32 cellular contexts compared by ENCODE assay signal in the genomic region with DNA sequence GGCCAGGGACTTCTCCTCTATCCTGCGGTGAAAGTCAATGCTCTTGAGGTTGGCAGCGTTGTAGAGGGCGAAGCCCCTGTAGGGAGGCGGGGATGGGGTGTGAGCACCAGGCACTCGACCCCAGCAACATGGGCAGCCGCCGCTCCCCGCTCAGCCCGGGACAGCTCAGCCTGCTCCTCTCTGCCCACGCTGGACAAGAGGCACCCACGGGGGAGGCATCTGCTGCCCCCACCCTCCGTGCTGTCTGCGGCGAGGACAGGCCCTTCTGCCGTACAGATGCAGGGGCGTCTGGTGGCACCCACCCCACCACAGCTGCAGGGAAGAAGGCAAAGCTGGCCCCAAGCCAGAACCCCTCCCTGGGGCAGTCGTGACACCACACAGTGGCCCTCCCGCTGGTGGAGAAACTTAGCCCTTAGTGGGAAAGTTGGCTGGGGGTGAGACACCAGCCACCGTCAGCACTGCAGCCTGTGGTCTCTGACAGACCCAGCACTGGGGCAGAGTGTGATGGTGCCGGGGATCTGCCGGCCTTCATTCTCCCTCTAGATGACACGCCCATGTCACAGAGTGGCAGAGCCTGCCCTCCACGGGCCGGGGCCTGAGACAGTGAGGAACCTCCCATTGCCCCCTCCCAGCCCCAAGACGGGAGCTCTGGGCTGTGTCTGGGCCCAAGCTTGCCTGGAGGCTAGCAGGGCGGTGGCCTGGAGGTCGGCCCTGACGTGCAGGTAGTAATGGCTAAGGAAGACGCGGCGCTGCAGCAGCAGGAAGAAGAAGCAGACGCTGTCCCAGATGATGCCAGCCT. TPM values are rescaled to one million over a fixed set of nuclear protein-coding genes. Genes with fewer than 3 reads are reported as not detected.
DNase-seq lines count a peak whose midpoint lies in the region; ATAC-seq and TF ChIP-seq lines count a peak whose summit lies in the region.
"Had no signal": no experiment of that assay in that cellular context is flagged by ENCODE, and none has a peak within 500 bp of the region (broad histone marks: within the 10 kb centered on the region; RNA-seq: fewer than 3 reads in every experiment).

No MANE protein-coding gene starts in this region.

- H4K8ac ChIP-seq in mesenchymal stem cell (ENCODE audit: low read length): no peak overlapping the region

- H3K9ac ChIP-seq in Karpas-422 (ENCODE audit: low read length) (no peak overlapping the region), mesenchymal stem cell (ENCODE audit: low read length) (no peak overlapping the region)

- H2BK5ac ChIP-seq in mesenchymal stem cell (ENCODE audit: low read depth, low read length, poor library complexity, severe bottlenecking): no peak overlapping the region

- no peak for DNase-seq in activated CD8-positive, alpha-beta T cell treated with anti-CD3 and anti-CD28 coated beads, Interleukin-2, amount 10 ng/mL, durations not matched to agents 7 days and 5 days
- no peak for DNase-seq in activated CD8-positive, alpha-beta T cell treated with anti-CD3 and anti-CD28 coated beads for 36 hours
- peak; percentile 53 for DNase-seq in Karpas-422
- no peak for DNase-seq in psoas muscle
- no peak for DNase-seq in mesenchymal stem cell
- DNase-seq in head of caudate nucleus: no peak
- DNase-seq: activated CD4-positive, alpha-beta memory T cell treated with anti-CD3 and anti-CD28 coated beads, Interleukin-2, amount 10 ng/mL, durations not matched to agents 7 days and 5 days; activated naive CD4-positive, alpha-beta T cell treated with anti-CD3 and anti-CD28 coated beads, Interleukin-2, amount 50 U/mL, for 16 hours; brain microvascular endothelial cell; CD8-positive, alpha-beta memory T cell; foreskin fibroblast; HCEC 1CT; heart left ventricle; left ventricle myocardium inferior; NCI-H1694; NCI-H2171 treated with DMSO at 0.1 percent for 48 hours; NCI-H524; NK-92 treated with Interleukin-12 subunit alpha and Interleukin-12 subunit beta, amount 100 ng/mL, for 24 hours; PC-9; SHP77; stimulated activated CD4-positive, alpha-beta T cell treated with anti-CD3 and anti-CD28 coated beads, Interleukin-12 subunit alpha, Interleukin-12 subunit beta, amount 100 ng/mL, for 4 hours; stimulated activated CD4-positive, alpha-beta T cell treated with anti-CD3 and anti-CD28 coated beads, Interleukin-2, amount 100 ng/mL, for 48 hours; tibial artery had no signal

- no peak overlapping the region for H2BK120ac ChIP-seq in mesenchymal stem cell (ENCODE audit: low read depth, low read length)

- intact Hi-C loops in activated CD8-positive, alpha-beta T cell treated with anti-CD3 and anti-CD28 coated beads for 36 hours (cut with micrococcal nuclease): no loop called here
- intact Hi-C loops in psoas muscle (cut with DNase I): no loop called here
- intact Hi-C loops in head of caudate nucleus (cut with DNase I): no loop called here

- H3K27ac ChIP-seq in Karpas-422 (ENCODE audit: low read length): no peak overlapping the region
- H3K27ac ChIP-seq in psoas muscle: no peak overlapping the region
- H3K27ac ChIP-seq in mesenchymal stem cell (ENCODE audit: low read length, poor library complexity, severe bottlenecking): no peak overlapping the region
- H3K27ac ChIP-seq: brain microvascular endothelial cell, esophagus muscularis mucosa, heart left ventricle, left ventricle myocardium inferior, neutrophil, PC-9, tibial artery, vagina had no signal

- no peak overlapping the region for H3K14ac ChIP-seq in mesenchymal stem cell (ENCODE audit: low read length in 2 of 2)

- H3K4me3 ChIP-seq in Karpas-422 (ENCODE audit: low read length) (no peak overlapping the region), psoas muscle (no peak overlapping the region), mesenchymal stem cell (ENCODE audit: insufficient read depth in 1 of 2, low read depth in 1 of 2, low read length in 2 of 2) (no peak overlapping the region)
- H3K4me3 ChIP-seq: esophagus muscularis mucosa, heart left ventricle, left ventricle myocardium inferior, PC-9, tibial artery, vagina had no signal

- ATAC-seq in activated CD8-positive, alpha-beta T cell treated with anti-CD3 and anti-CD28 coated beads, Interleukin-2, amount 10 ng/mL, durations not matched to agents 7 days and 5 days: no peak
- no peak for ATAC-seq in activated CD8-positive, alpha-beta T cell treated with anti-CD3 and anti-CD28 coated beads for 36 hours
- ATAC-seq in psoas muscle: peak in 3 of 4 donors; percentile 11 to 24 (median 19)
- ATAC-seq: heart left ventricle, sciatic nerve had no signal

- no peak for TF ChIP-seq CTCF in activated CD8-positive, alpha-beta T cell treated with anti-CD3 and anti-CD28 coated beads for 36 hours (IDR thresholded peaks at IDR 0.05)
- no peak for TF ChIP-seq CTCF in psoas muscle (IDR thresholded peaks at IDR 0.05)

- peak overlapping the region; percentile 30 for H3K27ac Mint-ChIP-seq in activated CD8-positive, alpha-beta T cell treated with anti-CD3 and anti-CD28 coated beads, Interleukin-2, amount 10 ng/mL, durations not matched to agents 7 days and 5 days
- H3K27ac Mint-ChIP-seq in activated CD8-positive, alpha-beta T cell treated with anti-CD3 and anti-CD28 coated beads for 36 hours: no peak overlapping the region
- H3K27ac Mint-ChIP-seq: activated CD4-positive, alpha-beta memory T cell treated with anti-CD3 and anti-CD28 coated beads, Interleukin-2, amount 10 ng/mL, durations not matched to agents 7 days and 5 days; CD8-positive, alpha-beta memory T cell; progenitor cell of endocrine pancreas had no signal

- peaks cover 8% of the 10 kb centered on the region; the same call in 1 of the 2 replicates for H3K4me1 ChIP-seq in Karpas-422 (ENCODE audit: low read length)
- H3K4me1 ChIP-seq in psoas muscle: no peaks in the 10 kb centered on the region
- peaks cover 13% of the 10 kb centered on the region for H3K4me1 ChIP-seq in mesenchymal stem cell (ENCODE audit: control insufficient read depth, insufficient read depth, low read depth, low read length)
- H3K4me1 ChIP-seq: esophagus muscularis mucosa, tibial artery, vagina had no signal

- H2AK5ac ChIP-seq in mesenchymal stem cell (ENCODE audit: low read length, severe bottlenecking): no peak overlapping the region

- no peak overlapping the region for H4K91ac ChIP-seq in mesenchymal stem cell (ENCODE audit: low read length)

- no peaks in the 10 kb centered on the region for H3K27me3 ChIP-seq in Karpas-422 (ENCODE audit: low read length)
- peaks cover 0 to 4% (median 2%) of the 10 kb centered on the region in 3 donors for H3K27me3 ChIP-seq in psoas muscle (ENCODE audit: insufficient read depth in 3 of 3, low read length in 2 of 3)
- H3K27me3 ChIP-seq in mesenchymal stem cell (ENCODE audit: control insufficient read depth in 1 of 2, insufficient read depth in 1 of 2, low read length in 2 of 2): no peaks in the 10 kb centered on the region
- H3K27me3 ChIP-seq: brain microvascular endothelial cell, esophagus muscularis mucosa, heart left ventricle, neutrophil, tibial artery, vagina had no signal

- H2BK15ac ChIP-seq in mesenchymal stem cell (ENCODE audit: low read depth, poor library complexity, severe bottlenecking): no peak overlapping the region

- no peak overlapping the region for H3K23ac ChIP-seq in mesenchymal stem cell (ENCODE audit: low read length in 2 of 2)

- no peak overlapping the region for H2BK12ac ChIP-seq in mesenchymal stem cell (ENCODE audit: low read length in 2 of 2)

- H3K4me3 Mint-ChIP-seq in activated CD8-positive, alpha-beta T cell treated with anti-CD3 and anti-CD28 coated beads, Interleukin-2, amount 10 ng/mL, durations not matched to agents 7 days and 5 days: no peak overlapping the region
- H3K4me3 Mint-ChIP-seq in activated CD8-positive, alpha-beta T cell treated with anti-CD3 and anti-CD28 coated beads for 36 hours: no peak overlapping the region
- H3K4me3 Mint-ChIP-seq: activated CD4-positive, alpha-beta memory T cell treated with anti-CD3 and anti-CD28 coated beads, Interleukin-2, amount 10 ng/mL, durations not matched to agents 7 days and 5 days; CD8-positive, alpha-beta memory T cell had no signal

- 72 to 77% (median 73%) methylated on average over 29 to 32 of the region's 32 CpGs for WGBS in psoas muscle, 3 donors
- WGBS in mesenchymal stem cell: 95% methylated on average over 32 of the region's 32 CpGs

- H3K9me2 ChIP-seq in Karpas-422 (replicated peaks; ENCODE audit: insufficient read depth, low read length): no peaks in the 10 kb centered on the region

- no peak overlapping the region for H3K18ac ChIP-seq in mesenchymal stem cell (ENCODE audit: low read depth in 1 of 2, low read length in 2 of 2)

- no peaks in the 10 kb centered on the region for H3K36me3 ChIP-seq in Karpas-422 (ENCODE audit: insufficient read depth, low read length)
- H3K36me3 ChIP-seq in psoas muscle (ENCODE audit: insufficient read depth in 1 of 2, low read depth in 1 of 2): peaks cover 0 to 49% of the 10 kb centered on the region in 2 donors
- peaks cover 72 to 83% of the 10 kb centered on the region in 2 experiments for H3K36me3 ChIP-seq in mesenchymal stem cell (ENCODE audit: control insufficient read depth in 1 of 2, insufficient read depth in 2 of 2, low read depth in 1 of 2, low read length in 2 of 2)

- H2AFZ ChIP-seq in Karpas-422 (ENCODE audit: low read length): no peak overlapping the region
- H2AFZ ChIP-seq in mesenchymal stem cell (ENCODE audit: low read depth, low read length): no peak overlapping the region
- H2AFZ ChIP-seq: PC-9 had no signal

- CTCF ChIA-PET in activated CD8-positive, alpha-beta T cell treated with anti-CD3 and anti-CD28 coated beads, Interleukin-2, amount 10 ng/mL, durations not matched to agents 7 days and 5 days (lab: Charles Lee): no interaction called here
- CTCF ChIA-PET in activated CD8-positive, alpha-beta T cell treated with anti-CD3 and anti-CD28 coated beads for 36 hours (lab: Charles Lee): no interaction called here

- peaks cover 36% of the 10 kb centered on the region for H3K36me3 Mint-ChIP-seq in activated CD8-positive, alpha-beta T cell treated with anti-CD3 and anti-CD28 coated beads, Interleukin-2, amount 10 ng/mL, durations not matched to agents 7 days and 5 days (ENCODE audit: low read depth)
- peaks cover 11% of the 10 kb centered on the region for H3K36me3 Mint-ChIP-seq in activated CD8-positive, alpha-beta T cell treated with anti-CD3 and anti-CD28 coated beads for 36 hours (ENCODE audit: low read depth)

- H3K9me3 Mint-ChIP-seq in activated CD8-positive, alpha-beta T cell treated with anti-CD3 and anti-CD28 coated beads, Interleukin-2, amount 10 ng/mL, durations not matched to agents 7 days and 5 days (ENCODE audit: insufficient read depth): no peaks in the 10 kb centered on the region
- H3K9me3 Mint-ChIP-seq in activated CD8-positive, alpha-beta T cell treated with anti-CD3 and anti-CD28 coated beads for 36 hours: no peaks in the 10 kb centered on the region
- H3K9me3 Mint-ChIP-seq: activated CD4-positive, alpha-beta memory T cell treated with anti-CD3 and anti-CD28 coated beads, Interleukin-2, amount 10 ng/mL, durations not matched to agents 7 days and 5 days; CD8-positive, alpha-beta memory T cell had no signal

- POLR2A ChIA-PET in activated CD8-positive, alpha-beta T cell treated with anti-CD3 and anti-CD28 coated beads, Interleukin-2, amount 10 ng/mL, durations not matched to agents 7 days and 5 days (lab: Charles Lee): no interaction called here
- POLR2A ChIA-PET in activated CD8-positive, alpha-beta T cell treated with anti-CD3 and anti-CD28 coated beads for 36 hours (lab: Charles Lee): no interaction called here

- no peaks in the 10 kb centered on the region for H3K79me2 ChIP-seq in Karpas-422 (ENCODE audit: low read length)

- peaks cover 5% of the 10 kb centered on the region for H3K79me1 ChIP-seq in mesenchymal stem cell (replicated peaks; ENCODE audit: low read length, poor library complexity, severe bottlenecking)

- H4K20me1 ChIP-seq in Karpas-422 (ENCODE audit: insufficient read depth, low read depth, low read length): no peaks in the 10 kb centered on the region

- H3K4me2 ChIP-seq in Karpas-422 (ENCODE audit: low read depth, low read length, poor library complexity, severe bottlenecking) (no peak overlapping the region), mesenchymal stem cell (ENCODE audit: low read length, poor library complexity, severe bottlenecking) (no peak overlapping the region)
- H3K4me2 ChIP-seq: PC-9 had no signal

- H3K9me3 ChIP-seq in Karpas-422 (ENCODE audit: low read length) (no peaks in the 10 kb centered on the region), psoas muscle (no peaks in the 10 kb centered on the region), mesenchymal stem cell (ENCODE audit: control insufficient read depth, low read length) (no peaks in the 10 kb centered on the region)
- H3K9me3 ChIP-seq: esophagus muscularis mucosa, heart left ventricle, left ventricle myocardium inferior, neutrophil, tibial artery, vagina had no signal

- H3K4me1 Mint-ChIP-seq in activated CD8-positive, alpha-beta T cell treated with anti-CD3 and anti-CD28 coated beads, Interleukin-2, amount 10 ng/mL, durations not matched to agents 7 days and 5 days (ENCODE audit: low read depth): peaks cover 2% of the 10 kb centered on the region
- H3K4me1 Mint-ChIP-seq in activated CD8-positive, alpha-beta T cell treated with anti-CD3 and anti-CD28 coated beads for 36 hours (ENCODE audit: low read depth): no peaks in the 10 kb centered on the region
- H3K4me1 Mint-ChIP-seq: CD8-positive, alpha-beta memory T cell had no signal

- no peak overlapping the region for H3K4ac ChIP-seq in mesenchymal stem cell (ENCODE audit: low read depth in 1 of 2, low read length in 2 of 2)

- H3K27me3 Mint-ChIP-seq in activated CD8-positive, alpha-beta T cell treated with anti-CD3 and anti-CD28 coated beads, Interleukin-2, amount 10 ng/mL, durations not matched to agents 7 days and 5 days (ENCODE audit: low read depth): no peaks in the 10 kb centered on the region
- no peaks in the 10 kb centered on the region for H3K27me3 Mint-ChIP-seq in activated CD8-positive, alpha-beta T cell treated with anti-CD3 and anti-CD28 coated beads for 36 hours
- H3K27me3 Mint-ChIP-seq: activated CD4-positive, alpha-beta memory T cell treated with anti-CD3 and anti-CD28 coated beads, Interleukin-2, amount 10 ng/mL, durations not matched to agents 7 days and 5 days; CD8-positive, alpha-beta memory T cell; progenitor cell of endocrine pancreas had no signal

RNA-seq across cellular contexts. Expression of a gene that starts 19.5 kb away (rescaled TPM):
- 10 to 100 TPM; 27.5 to 29.2 TPM for total RNA-seq in activated CD8-positive, alpha-beta T cell treated with anti-CD3 and anti-CD28 coated beads, Interleukin-2, amount 10 ng/mL, durations not matched to agents 7 days and 5 days
- 10 to 100 TPM; 37.1 to 37.8 TPM for total RNA-seq in activated CD8-positive, alpha-beta T cell treated with anti-CD3 and anti-CD28 coated beads for 36 hours
- total RNA-seq in Karpas-422 (2014; rRNA removed; shearing (Covaris generic); ENCODE audit: low replicate concordance): 11.3 and 23.8 TPM in 2 replicates
- 10 to 100 TPM; 12.4 to 24.1 (median 19.6) TPM for total RNA-seq in psoas muscle
- polyA plus RNA-seq in psoas muscle: 10 to 100 TPM; 20.2 to 24.1 (median 21.9) TPM
- 34.1 TPM for polyA plus RNA-seq in mesenchymal stem cell (2013, experiment 1 of 2)
- polyA plus RNA-seq in mesenchymal stem cell (2013, experiment 2 of 2): 31.6 TPM

RNA-seq across cellular contexts. Expression of a gene that starts 19.6 kb away (rescaled TPM):
- total RNA-seq in activated CD8-positive, alpha-beta T cell treated with anti-CD3 and anti-CD28 coated beads, Interleukin-2, amount 10 ng/mL, durations not matched to agents 7 days and 5 days: 100 to 1,000 TPM; 144 to 166 TPM
- 10 to 100 TPM; 80.7 to 82.4 TPM for total RNA-seq in activated CD8-positive, alpha-beta T cell treated with anti-CD3 and anti-CD28 coated beads for 36 hours
- total RNA-seq in Karpas-422 (2014; rRNA removed; shearing (Covaris generic); ENCODE audit: low replicate concordance): 16.9 and 27.1 TPM in 2 replicates
- total RNA-seq in psoas muscle: 10 to 100 TPM; 13.4 to 22.9 (median 15.7) TPM
- polyA plus RNA-seq in psoas muscle: 10 to 100 TPM; 10.1 to 14.9 (median 12.1) TPM
- polyA plus RNA-seq in mesenchymal stem cell (2013, experiment 1 of 2): 12.6 TPM
- polyA plus RNA-seq in mesenchymal stem cell (2013, experiment 2 of 2): 10.8 TPM

RNA-seq across cellular contexts. Expression of a gene that starts 39.5 kb away (rescaled TPM):
- 10 to 100 TPM; 13.4 to 14.3 TPM for total RNA-seq in activated CD8-positive, alpha-beta T cell treated with anti-CD3 and anti-CD28 coated beads, Interleukin-2, amount 10 ng/mL, durations not matched to agents 7 days and 5 days
- total RNA-seq in activated CD8-positive, alpha-beta T cell treated with anti-CD3 and anti-CD28 coated beads for 36 hours: 1 to 10 TPM; 5.2 to 5.3 TPM
- total RNA-seq in Karpas-422 (2014; rRNA removed; shearing (Covaris generic); ENCODE audit: low replicate concordance): 1.3 and 1.4 TPM in 2 replicates
- 1 to 10 TPM; 1.5 to 8.5 (median 4.0) TPM for total RNA-seq in psoas muscle
- 1 to 10 TPM; 1.2 to 5.3 (median 3.0) TPM for polyA plus RNA-seq in psoas muscle
- polyA plus RNA-seq in mesenchymal stem cell (2013, experiment 1 of 2): 0.06 TPM
- polyA plus RNA-seq in mesenchymal stem cell (2013, experiment 2 of 2): 0.10 TPM
- total RNA-seq: cerebellum, Daoy, vagina had no signal
- polyA plus RNA-seq: BJ, keratinocyte had no signal

RNA-seq across cellular contexts. Expression of a gene that starts 59.2 kb away (rescaled TPM):
- total RNA-seq in activated CD8-positive, alpha-beta T cell treated with anti-CD3 and anti-CD28 coated beads, Interleukin-2, amount 10 ng/mL, durations not matched to agents 7 days and 5 days: 100 to 1,000 TPM; 226 to 230 TPM
- total RNA-seq in activated CD8-positive, alpha-beta T cell treated with anti-CD3 and anti-CD28 coated beads for 36 hours: 10 to 100 TPM; 87.7 to 91.8 TPM
- total RNA-seq in Karpas-422 (2014; rRNA removed; shearing (Covaris generic); ENCODE audit: low replicate concordance): 1.8 and 2.1 TPM in 2 replicates
- total RNA-seq in psoas muscle: 10 to 100 TPM in 2 of 4 donors, 1 to 10 TPM in 2; 8.8 to 12.6 (median 10.9) TPM
- polyA plus RNA-seq in psoas muscle: 10 to 100 TPM in 2 of 3 donors, 1 to 10 TPM in 1; 7.2 to 26.8 (median 10.2) TPM
- 112 TPM for polyA plus RNA-seq in mesenchymal stem cell (2013, experiment 1 of 2)
- 108 TPM for polyA plus RNA-seq in mesenchymal stem cell (2013, experiment 2 of 2)

Comparison
In these comparisons a context has a peak if more than half of its experiments do, and no peak if none do; other contexts are left out.
1. ATAC-seq: peak in psoas muscle (3 of 4); none in activated CD8-positive, alpha-beta T cell treated with anti-CD3 and anti-CD28 coated beads, Interleukin-2, amount 10 ng/mL, durations not matched to agents 7 days and 5 days (single experiment) and activated CD8-positive, alpha-beta T cell treated with anti-CD3 and anti-CD28 coated beads for 36 hours (single experiment).